10 cellular contexts compared by ENCODE assay signal in genomic region chr13:95480131-95480545, GRCh38.
A peak's percentile ranks its signal among the peaks of the same experiment; 100 is the strongest.
DNase-seq lines count a peak whose midpoint lies in the region; ATAC-seq and TF ChIP-seq lines count a peak whose summit lies in the region.
"Had no signal": no experiment of that assay in that cellular context is flagged by ENCODE, and none has a peak within 500 bp of the region (broad histone marks: within the 10 kb centered on the region; RNA-seq: fewer than 3 reads in every experiment).

No MANE protein-coding gene starts in this region.

- no peak for TF ChIP-seq CTCF in A673 (conservative IDR thresholded peaks at IDR 0.05; ENCODE audit: low read depth, low read length)
- no peak for TF ChIP-seq CTCF in adrenal gland (IDR thresholded peaks at IDR 0.05)
- no peak for TF ChIP-seq CTCF in endothelial cell (IDR thresholded peaks at IDR 0.05; ENCODE audit: unreplicated experiment)

- no peaks in the 10 kb centered on the region for H3K9me3 ChIP-seq in A673 (ENCODE audit: low read depth, low read length, poor library complexity, severe bottlenecking)
- H3K9me3 ChIP-seq in adrenal gland (replicated peaks in 1 of 3) = no peaks in the 10 kb centered on the region
- H3K9me3 ChIP-seq: thoracic aorta had no signal

- H3K27me3 ChIP-seq in A673 (replicated peaks; ENCODE audit: insufficient read depth, low read depth, low read length, poor library complexity) (no peaks in the 10 kb centered on the region), adrenal gland (no peaks in the 10 kb centered on the region)

- no TSS peak for BruUV-seq in A673 (replicated peaks; lab: Mats Ljungman, UMichigan)

- no peaks in the 10 kb centered on the region for H3K36me3 Mint-ChIP-seq in endothelial cell (ENCODE audit: low read depth, unreplicated experiment)

- intact Hi-C loops in A673 (cut with micrococcal nuclease; ENCODE audit: unreplicated experiment) = no loop called here
- intact Hi-C loops in adrenal gland (cut with DNase I) = no loop called here

- peaks cover 5% of the 10 kb centered on the region for H3K27me3 Mint-ChIP-seq in endothelial cell (ENCODE audit: unreplicated experiment)

- no peaks in the 10 kb centered on the region for H3K36me3 ChIP-seq in A673 (ENCODE audit: insufficient read depth, low read length, poor library complexity, severe bottlenecking)
- H3K36me3 ChIP-seq in adrenal gland (replicated peaks in 1 of 2) = no peaks in the 10 kb centered on the region
- H3K36me3 ChIP-seq: thoracic aorta had no signal

- WGBS in adrenal gland, 4 donors = 31 to 50% (median 35%) methylated on average over 7 of the region's 7 CpGs

- DNase-seq in A673 (ENCODE audit: low spot score) = peak; percentile 16
- peak; percentile 33 to 76 (median 61) for DNase-seq in adrenal gland
- DNase-seq in endothelial cell (ENCODE audit: low spot score) = no peak
- no peak for DNase-seq in HT-29 (ENCODE audit: low spot score)
- DNase-seq in NCI-H446 (lab: John Stamatoyannopoulos, UW) = no peak
- no peak for DNase-seq in NCI-H128 (lab: John Stamatoyannopoulos, UW; ENCODE audit: unreplicated experiment)

- peaks cover 8% of the 10 kb centered on the region for H3K4me1 Mint-ChIP-seq in endothelial cell (ENCODE audit: unreplicated experiment)

- TF ChIP-seq POLR2A in adrenal gland (IDR thresholded peaks at IDR 0.05) = no peak

- H3K9me3 Mint-ChIP-seq in endothelial cell (ENCODE audit: unreplicated experiment) = no peaks in the 10 kb centered on the region

- CTCF ChIA-PET in A673 (lab: Charles Lee) = no interaction called here

- H3K4me3 Mint-ChIP-seq in endothelial cell (ENCODE audit: unreplicated experiment) = no peak overlapping the region

- POLR2A ChIA-PET in A673 (lab: Charles Lee; ENCODE audit: low non-redundant PET) = no interaction called here

- no peak overlapping the region for H3K27ac Mint-ChIP-seq in endothelial cell (ENCODE audit: unreplicated experiment)

- H3K4me3 ChIP-seq in A673 (ENCODE audit: low read depth, low read length, poor library complexity, severe bottlenecking) = no peak overlapping the region
- H3K4me3 ChIP-seq in adrenal gland = no peak overlapping the region
- H3K4me3 ChIP-seq: thoracic aorta had no signal

- H3K4me1 ChIP-seq in A673 (ENCODE audit: insufficient read depth, low read length, poor library complexity, severe bottlenecking) (no peaks in the 10 kb centered on the region), adrenal gland (replicated peaks in 1 of 2) (peaks cover 10 to 14% of the 10 kb centered on the region in 2 donors)

- ATAC-seq in GM19035 (IDR thresholded peaks at IDR 0.05; ENCODE audit: unreplicated experiment) (peak; percentile 44), HG03103 (IDR thresholded peaks at IDR 0.05; ENCODE audit: low read depth, unreplicated experiment) (peak; percentile 61)
- ATAC-seq: Panc1 had no signal

- no peak overlapping the region for H3K27ac ChIP-seq in A673 (ENCODE audit: low read depth, low read length, poor library complexity, severe bottlenecking)
- peak overlapping the region in 2 of 5 donors; percentile 47 to 58 for H3K27ac ChIP-seq in adrenal gland
- H3K27ac ChIP-seq: thoracic aorta had no signal

Comparison
In these comparisons a context has a peak if more than half of its experiments do, and no peak if none do; other contexts are left out.
1. DNase-seq: peak in A673 (single experiment) and adrenal gland (7 of 7); none in endothelial cell (single experiment), HT-29 (single experiment), NCI-H446 (0 of 2) and NCI-H128 (single experiment).